8 cellular contexts compared by ENCODE assay signal in the genomic region with DNA sequence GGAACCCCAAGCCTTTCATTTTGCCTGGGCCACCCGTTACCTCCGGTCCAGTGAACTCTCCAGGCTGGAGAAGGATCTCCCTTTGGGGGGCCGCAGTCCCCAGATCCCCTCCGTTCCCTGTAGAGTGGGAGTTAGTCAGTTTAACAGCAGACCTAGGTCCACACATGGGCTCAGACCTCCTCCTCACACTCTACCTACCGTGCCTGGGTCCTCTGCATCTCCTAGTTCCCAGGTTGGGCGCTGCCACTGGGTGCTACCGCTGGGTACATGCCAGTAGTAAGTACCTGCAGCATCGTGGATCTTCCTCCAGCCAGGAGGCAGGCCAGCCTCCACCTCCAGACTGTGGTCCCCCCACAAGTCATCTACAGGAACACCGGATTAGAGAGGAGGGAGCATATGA. TPM values are rescaled to one million over a fixed set of nuclear protein-coding genes. Genes with fewer than 3 reads are reported as not detected.
A peak's percentile ranks its signal among the peaks of the same experiment; 100 is the strongest.
DNase-seq lines count a peak whose midpoint lies in the region; ATAC-seq, FAIRE-seq and TF ChIP-seq lines count a peak whose summit lies in the region.

No MANE protein-coding gene starts in this region.

- DNase-seq in DND-41 (no peak), Panc1 (ENCODE audit: low read depth, low spot score) (no peak), epithelial cell of proximal tubule (ENCODE audit: low read depth) (no peak), posterior vena cava (ENCODE audit: low spot score) (peak; percentile 79), activated gamma-delta T cell (lab: John Stamatoyannopoulos, UW) (no peak), HTR-8/SVneo (ENCODE audit: insufficient read length, low spot score) (no peak), GM20000 (ENCODE audit: low spot score) (no peak), activated gamma-delta T cell treated with Interleukin-2 at 50 U/mL for 16 hours (no peak)

- H3K9me3 ChIP-seq in DND-41 (ENCODE audit: insufficient read depth, low read length, severe bottlenecking) (no peaks in the 10 kb centered on the region), Panc1 (ENCODE audit: control insufficient read depth, insufficient read depth, low read depth, low read length) (no peaks in the 10 kb centered on the region)

- peak overlapping the region; percentile 83 for H3K4me2 ChIP-seq in DND-41 (ENCODE audit: insufficient read depth, low read length)

- H4K20me1 ChIP-seq in DND-41 (ENCODE audit: insufficient read depth, low read length) = 0 out of 2 replicates have a peak, but pooled peaks cover 5% of the 10 kb centered on the region

- peak overlapping the region; percentile 86 for H2AFZ ChIP-seq in DND-41 (ENCODE audit: low read depth, low read length)

- CTCF ChIA-PET in Panc1 (lab: Charles Lee) = interaction anchor here (0.6 kb wide), 3 partner anchors 9 to 147 kb away, joined by 3 to 5 read pairs (median 3); no protein-coding TSS in a partner anchor

- H3K27ac ChIP-seq in DND-41 (ENCODE audit: low read length) (peak overlapping the region; percentile 79), Panc1 (ENCODE audit: low read length) (peak overlapping the region; percentile 99)

- intact Hi-C loops in Panc1 (cut with micrococcal nuclease; ENCODE audit: unreplicated experiment) (loop anchor here (5.0 kb wide), 1 partner anchor 74 kb away; a partner anchor contains a TSS), posterior vena cava (cut with DNase I) (loop anchor here (5.0 to 10.0 kb wide), 2 partner anchors 71 to 74 kb away; a partner anchor contains a TSS)

- H3K79me2 ChIP-seq in DND-41 (ENCODE audit: insufficient read depth, low read length) = peaks cover 39% of the 10 kb centered on the region

- POLR2A ChIA-PET in Panc1 (lab: Charles Lee) = interaction anchor here (0.6 kb wide), 2 partner anchors 11 to 155 kb away, joined by 4 read pairs; no protein-coding TSS in a partner anchor

- H3K9ac ChIP-seq in DND-41 (ENCODE audit: low read depth, low read length) = peak overlapping the region; percentile 88

- H3K4me1 ChIP-seq in DND-41 (ENCODE audit: insufficient read depth, low read length) = peaks cover 44% of the 10 kb centered on the region
- peaks cover 22% of the 10 kb centered on the region for H3K4me1 ChIP-seq in Panc1 (ENCODE audit: control insufficient read depth, insufficient read depth, low read length)

- in situ Hi-C loops in Panc1 (cut with HindIII; ENCODE audit: low pct_unique_long_range_greater_than_20kb, low sequenced_read_pairs) = no loop called here

- peak overlapping the region; percentile 67 to 75; a peak in 3 of 4 replicates for H3K4me3 ChIP-seq in DND-41 (ENCODE audit: low read depth in 1 of 2, low read length in 2 of 2)
- H3K4me3 ChIP-seq in Panc1 (ENCODE audit: low read depth in 2 of 2, low read length in 2 of 2) = peak overlapping the region; percentile 89 to 98
- peak overlapping the region; percentile 82 for H3K4me3 ChIP-seq in epithelial cell of proximal tubule (ENCODE audit: low read depth, low read length)

- peaks cover 52% of the 10 kb centered on the region for H3K36me3 ChIP-seq in DND-41 (ENCODE audit: insufficient read depth, low read length)
- peaks cover 9% of the 10 kb centered on the region for H3K36me3 ChIP-seq in Panc1 (ENCODE audit: control insufficient read depth, insufficient read depth, low read length)

- FAIRE-seq in HTR-8/SVneo (lab: Jason Lieb, UNC) = no peak

- BruUV-seq in Panc1 (replicated peaks; lab: Mats Ljungman, UMichigan) = TSS peak; percentile 85

- no peak for ATAC-seq in DND-41 (ENCODE audit: insufficient read depth, low read depth)
- no peak for ATAC-seq in Panc1

- H3K27me3 ChIP-seq in DND-41 (ENCODE audit: insufficient read depth, low read length, poor library complexity) (no peaks in the 10 kb centered on the region), Panc1 (ENCODE audit: control insufficient read depth, insufficient read depth, low read length) (no peaks in the 10 kb centered on the region)

- TF ChIP-seq CTCF in DND-41 (IDR thresholded peaks at IDR 0.05; ENCODE audit: borderline replicate concordance, extremely low read depth, low read length, poor library complexity, severe bottlenecking) (no peak), Panc1 (IDR thresholded peaks at IDR 0.05) (no peak), epithelial cell of proximal tubule (conservative IDR thresholded peaks at IDR 0.05; ENCODE audit: low read depth, low read length) (no peak), GM20000 (IDR thresholded peaks at IDR 0.05; ENCODE audit: extremely low read depth, missing control alignments) (no peak)

RNA-seq across cellular contexts. Expression of a gene that starts 0.8 kb away (rescaled TPM):
- total RNA-seq in Panc1 (2021; ENCODE audit: unreplicated experiment) = 28.6 TPM
- polyA plus RNA-seq in Panc1 (2012; ENCODE audit: insufficient read length) = 23.2 TPM
- 2.1 and 3.5 TPM in 2 replicates for total RNA-seq in epithelial cell of proximal tubule
- 10 to 100 TPM; 12.5 to 19.7 TPM for total RNA-seq in posterior vena cava

RNA-seq across cellular contexts. Expression of a gene that starts 1.1 kb away (rescaled TPM):
- total RNA-seq in Panc1 (2021; ENCODE audit: unreplicated experiment) = 96.7 TPM
- 96.7 TPM for polyA plus RNA-seq in Panc1 (2012; ENCODE audit: insufficient read length)
- total RNA-seq in epithelial cell of proximal tubule = 61.8 TPM in 2 replicates
- 10 to 100 TPM; 43.9 to 55.0 TPM for total RNA-seq in posterior vena cava

RNA-seq across cellular contexts. Expression of a gene that starts 6.3 kb away (rescaled TPM):
- 52.0 TPM for total RNA-seq in Panc1 (2021; ENCODE audit: unreplicated experiment)
- 74.7 TPM for polyA plus RNA-seq in Panc1 (2012; ENCODE audit: insufficient read length)
- total RNA-seq in epithelial cell of proximal tubule = 40.3 and 41.3 TPM in 2 replicates
- 10 to 100 TPM; 27.9 to 28.0 TPM for total RNA-seq in posterior vena cava

RNA-seq across cellular contexts. Expression of a gene that starts 16.1 kb away (rescaled TPM):
- 8.6 TPM for total RNA-seq in Panc1 (2021; ENCODE audit: unreplicated experiment)
- polyA plus RNA-seq in Panc1 (2012; ENCODE audit: insufficient read length) = 11.1 TPM
- total RNA-seq in epithelial cell of proximal tubule = 2.8 and 5.2 TPM in 2 replicates
- total RNA-seq in posterior vena cava = 10 to 100 TPM in 1 of 2 donors, 1 to 10 TPM in 1; 8.5 to 11.0 TPM
